18 cellular contexts compared by ENCODE assay signal in the genomic region with DNA sequence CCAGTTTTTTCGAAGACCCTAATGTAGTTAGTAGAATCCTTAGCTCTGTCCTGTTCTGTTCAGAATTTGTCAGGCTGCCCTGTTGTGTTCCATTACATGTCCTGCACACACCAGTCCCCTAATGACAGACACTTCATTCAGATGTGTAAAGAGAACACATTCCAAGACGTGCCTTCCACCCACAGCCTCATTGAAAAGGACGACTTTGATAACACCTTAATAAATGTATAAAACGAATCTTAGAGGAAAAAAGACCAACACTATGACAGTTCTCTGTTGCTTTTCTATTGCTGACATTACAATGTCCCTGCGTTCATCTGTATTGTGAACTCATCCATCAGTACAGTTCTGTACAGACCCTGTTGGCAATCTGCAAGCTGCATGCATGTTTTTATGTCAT. TPM values are rescaled to one million over a fixed set of nuclear protein-coding genes. Genes with fewer than 3 reads are reported as not detected.
DNase-seq lines count a peak whose midpoint lies in the region; ATAC-seq, FAIRE-seq and TF ChIP-seq lines count a peak whose summit lies in the region.
"Had no signal": no experiment of that assay in that cellular context is flagged by ENCODE, and none has a peak within 500 bp of the region (broad histone marks: within the 10 kb centered on the region; RNA-seq: fewer than 3 reads in every experiment).

No MANE protein-coding gene starts in this region.

- H2AK5ac ChIP-seq in H1 (ENCODE audit: low read depth, low read length) = no peak overlapping the region

- no peaks in the 10 kb centered on the region for H3F3A ChIP-seq in GM23338 (replicated peaks; ENCODE audit: low read depth)

- no peak overlapping the region for H2BK15ac ChIP-seq in H1 (ENCODE audit: low read length)

- no peak for TF ChIP-seq RAD21 in H1 (IDR thresholded peaks at IDR 0.05 in 1 of 2, conservative IDR thresholded peaks at IDR 0.05 in 1 of 2; ENCODE audit: low read depth in 2 of 2, low read length in 2 of 2)

- no peak overlapping the region for H3K9ac ChIP-seq in H1 (replicated peaks in 1 of 4; ENCODE audit: extremely low read depth in 1 of 4, low read depth in 3 of 4, low read length in 3 of 4)
- no peak overlapping the region for H3K9ac ChIP-seq in colonic mucosa (ENCODE audit: low read depth in 2 of 2, low read length in 2 of 2)

- FAIRE-seq in H1 (lab: Jason Lieb, UNC) = no peak
- FAIRE-seq: GM12878, HepG2 had no signal

- TF ChIP-seq CTCF in GM23338 (conservative IDR thresholded peaks at IDR 0.05; ENCODE audit: low read depth in 2 of 2) (no peak), H1 (IDR thresholded peaks at IDR 0.05; ENCODE audit: control extremely low read depth in 1 of 3, insufficient read depth in 1 of 3, low read depth in 1 of 3, low read length in 3 of 3) (no peak), colonic mucosa (IDR thresholded peaks at IDR 0.05) (no peak), thyroid gland (IDR thresholded peaks at IDR 0.05) (no peak)

- 0 out of 2 replicates have a peak overlapping the region, but pooled peaks have one; percentile 46 for H2BK12ac ChIP-seq in H1 (ENCODE audit: low read depth, low read length)

- H3K4me1 ChIP-seq in GM23338 (ENCODE audit: insufficient read depth) (peaks cover 33% of the 10 kb centered on the region), H1 (replicated peaks in 1 of 4; ENCODE audit: control insufficient read depth in 3 of 4, insufficient read depth in 4 of 4, low read length in 3 of 4) (peaks cover 2 to 16% (median 12%) of the 10 kb centered on the region in 4 experiments), colonic mucosa (no peaks in the 10 kb centered on the region), thyroid gland (peaks cover 0 to 5% of the 10 kb centered on the region in 2 donors)

- no peak overlapping the region for H2BK5ac ChIP-seq in H1 (ENCODE audit: low read depth, low read length)

- H3K79me2 ChIP-seq in GM23338 (replicated peaks; ENCODE audit: insufficient read depth) (no peaks in the 10 kb centered on the region), H1 (ENCODE audit: control insufficient read depth in 1 of 2, insufficient read depth in 2 of 2, low read length in 2 of 2) (no peaks in the 10 kb centered on the region)

- H2AFZ ChIP-seq in GM23338 (no peak overlapping the region), H1 (ENCODE audit: low read length) (no peak overlapping the region)
- H2AFZ ChIP-seq: PC-9 had no signal

- no peak overlapping the region for H2BK120ac ChIP-seq in H1 (replicated peaks; ENCODE audit: low read depth, low read length)

- ATAC-seq in GM23338 = no peak
- ATAC-seq in activated T-helper 17 cell treated with anti-CD3 and anti-CD28 coated beads, Interleukin-2, amount 50 U/mL, for 72 hours (replicated peaks) = no peak
- ATAC-seq: GM12878, HepG2 had no signal

- DNase-seq in GM23338 (ENCODE audit: low spot score) = no peak
- no peak for DNase-seq in H1 (ENCODE audit: low read depth in 1 of 2, low spot score in 2 of 2)
- peak; percentile 47 for DNase-seq in midbrain (lab: John Stamatoyannopoulos, UW)
- peak; percentile 82 for DNase-seq in superior temporal gyrus (ENCODE audit: extremely low spot score)
- DNase-seq in colonic mucosa = no peak
- no peak for DNase-seq in NCI-H2029 (lab: John Stamatoyannopoulos, UW)
- DNase-seq in thyroid gland = no peak
- DNase-seq: DND-41, GDM1, GOT3, KG1, NCI-H1436 treated with DMSO at 0.1 percent for 48 hours, NCI-H510A treated with DMSO at 0.1 percent for 48 hours, PC-9 had no signal

- H2BK20ac ChIP-seq in H1 (ENCODE audit: low read length) = no peak overlapping the region; the same call in 1 of the 2 replicates

- peaks cover 3% of the 10 kb centered on the region; the same call in 1 of the 2 replicates for H3K23me2 ChIP-seq in H1 (ENCODE audit: low read depth, low read length)

- H3K4ac ChIP-seq in H1 (replicated peaks; ENCODE audit: insufficient read length, low read depth, low read length) = no peak overlapping the region

- H3K4me3 ChIP-seq in GM23338 (no peak overlapping the region), H1 (ENCODE audit: extremely low read depth in 1 of 4, insufficient read depth in 2 of 4, low read depth in 3 of 4, low read length in 4 of 4) (no peak overlapping the region), colonic mucosa (no peak overlapping the region), thyroid gland (replicated peaks in 1 of 3) (no peak overlapping the region)
- H3K4me3 ChIP-seq: GM12878, PC-9 had no signal

- 77% methylated on average over 5 of the region's 5 CpGs; no CpG with 5 or more reads in 1 of the 2 experiments for WGBS in H1 (ENCODE audit: extremely low coverage in 1 of 2, insufficient coverage in 1 of 2, insufficient read length in 1 of 2, insufficient replicate concordance in 2 of 2, low coverage in 1 of 2, low lambda C conversion rate in 2 of 2, missing lambda C conversion rate in 1 of 2), 2 experiments
- 76 to 83% methylated on average over 5 of the region's 5 CpGs for WGBS in thyroid gland, 2 donors

- H3K18ac ChIP-seq in H1 (ENCODE audit: extremely low read depth, low read length) = no peak overlapping the region

- intact Hi-C loops in colonic mucosa (cut with DNase I) = loop anchor here (5.0 kb wide), 1 partner anchor 342 kb away; no protein-coding TSS in a partner anchor
- intact Hi-C loops in thyroid gland (cut with DNase I) = no loop called here

- H3K4me3 Mint-ChIP-seq in GM23338 = peak overlapping the region; percentile 75; the same call in 1 of the 3 replicates
- no peak overlapping the region for H3K4me3 Mint-ChIP-seq in activated T-helper 17 cell treated with anti-CD3 and anti-CD28 coated beads, Interleukin-2, amount 50 U/mL, for 72 hours

- no peak overlapping the region for H3K14ac ChIP-seq in H1 (ENCODE audit: insufficient read length)

- no peak overlapping the region for H4K8ac ChIP-seq in H1 (ENCODE audit: extremely low read depth, insufficient read depth, low read length)

- no peak overlapping the region for H3K27ac Mint-ChIP-seq in GM23338
- no peak overlapping the region for H3K27ac Mint-ChIP-seq in activated T-helper 17 cell treated with anti-CD3 and anti-CD28 coated beads, Interleukin-2, amount 50 U/mL, for 72 hours

- H3K9me3 ChIP-seq in H1 (ENCODE audit: insufficient read depth in 2 of 2, low read depth in 1 of 2, low read length in 1 of 2) (no peaks in the 10 kb centered on the region), colonic mucosa (no peaks in the 10 kb centered on the region), thyroid gland (no peaks in the 10 kb centered on the region)

- TF ChIP-seq EP300 in H1 (IDR thresholded peaks at IDR 0.05; ENCODE audit: borderline replicate concordance in 1 of 2, low read depth in 2 of 2, low read length in 2 of 2) = no peak

- no peaks in the 10 kb centered on the region for H3K9me3 Mint-ChIP-seq in GM23338
- no peaks in the 10 kb centered on the region for H3K9me3 Mint-ChIP-seq in activated T-helper 17 cell treated with anti-CD3 and anti-CD28 coated beads, Interleukin-2, amount 50 U/mL, for 72 hours

- H3K79me1 ChIP-seq in H1 (ENCODE audit: low read depth, low read length) = no peaks in the 10 kb centered on the region

- no peak overlapping the region for H3K23ac ChIP-seq in H1 (ENCODE audit: insufficient read length)

- no peak overlapping the region for H4K5ac ChIP-seq in H1 (ENCODE audit: insufficient read length, low read depth, low read length)

- no peaks in the 10 kb centered on the region for H3K9me2 ChIP-seq in GM23338 (ENCODE audit: insufficient read depth)

- H3K36me3 ChIP-seq in GM23338 (ENCODE audit: insufficient read depth) = no peaks in the 10 kb centered on the region
- no peaks in the 10 kb centered on the region for H3K36me3 ChIP-seq in H1 (ENCODE audit: control insufficient read depth in 2 of 4, insufficient read depth in 4 of 4, low read length in 3 of 4)
- H3K36me3 ChIP-seq in colonic mucosa = no peaks in the 10 kb centered on the region
- no peaks in the 10 kb centered on the region for H3K36me3 ChIP-seq in thyroid gland

- H3K4me2 ChIP-seq in GM23338 (peak overlapping the region; percentile 73; the same call in 1 of the 2 replicates), H1 (ENCODE audit: insufficient read depth in 1 of 2, low read depth in 2 of 2, low read length in 2 of 2) (peak overlapping the region in 1 of 2 experiments; percentile 97; a peak in 1 of 4 replicates)
- H3K4me2 ChIP-seq: PC-9 had no signal

- H3K36me3 Mint-ChIP-seq in GM23338 (ENCODE audit: low read depth) = no peaks in the 10 kb centered on the region
- no peaks in the 10 kb centered on the region for H3K36me3 Mint-ChIP-seq in activated T-helper 17 cell treated with anti-CD3 and anti-CD28 coated beads, Interleukin-2, amount 50 U/mL, for 72 hours (ENCODE audit: low read depth)

- H3K27me3 ChIP-seq in GM23338 (ENCODE audit: insufficient read depth) (peaks cover 36% of the 10 kb centered on the region), H1 (replicated peaks in 1 of 4; ENCODE audit: control insufficient read depth in 3 of 4, extremely low read depth in 1 of 4, insufficient read depth in 3 of 4, low read length in 3 of 4) (peaks cover 0 to 21% (median 18%) of the 10 kb centered on the region in 4 experiments; a peak in 6 of 7 replicates), colonic mucosa (peaks cover 14% of the 10 kb centered on the region), thyroid gland (peaks cover 3% of the 10 kb centered on the region)

- POLR2A ChIA-PET in H1 (lab: Charles Lee; ENCODE audit: partially characterized antibody) = no interaction called here

- H4K91ac ChIP-seq in H1 (replicated peaks; ENCODE audit: insufficient read length, low read length) = no peak overlapping the region

- H3K27me3 Mint-ChIP-seq in GM23338 (ENCODE audit: insufficient read depth, low read depth, poor library complexity) = peaks cover 21% of the 10 kb centered on the region
- H3K27me3 Mint-ChIP-seq in activated T-helper 17 cell treated with anti-CD3 and anti-CD28 coated beads, Interleukin-2, amount 50 U/mL, for 72 hours = peaks cover 31% of the 10 kb centered on the region

- H4K20me1 ChIP-seq in GM23338 (replicated peaks; ENCODE audit: insufficient read depth) (no peaks in the 10 kb centered on the region), H1 (replicated peaks in 1 of 2; ENCODE audit: control insufficient read depth in 1 of 2, insufficient read depth in 2 of 2, low read length in 2 of 2) (no peaks in the 10 kb centered on the region)

- H3K27ac ChIP-seq in GM23338 (ENCODE audit: low read depth) (no peak overlapping the region), H1 (ENCODE audit: low read depth, low read length) (no peak overlapping the region), colonic mucosa (no peak overlapping the region), thyroid gland (no peak overlapping the region)
- H3K27ac ChIP-seq: PC-9 had no signal

- TF ChIP-seq POLR2A in H1 (IDR thresholded peaks at IDR 0.05; ENCODE audit: control extremely low read depth in 1 of 2, low read depth in 2 of 2, low read length in 2 of 2) = no peak
- no peak for TF ChIP-seq POLR2A in thyroid gland (IDR thresholded peaks at IDR 0.05)

- peaks cover 46% of the 10 kb centered on the region for H3K4me1 Mint-ChIP-seq in GM23338
- H3K4me1 Mint-ChIP-seq in activated T-helper 17 cell treated with anti-CD3 and anti-CD28 coated beads, Interleukin-2, amount 50 U/mL, for 72 hours = no peaks in the 10 kb centered on the region

- CTCF ChIA-PET in H1 (lab: Charles Lee; ENCODE audit: partially characterized antibody) = interaction anchor here (1.0 to 5.6 kb wide), 6 partner anchors 13 to 1349 kb away, joined by 3 to 33 read pairs (median 4); no protein-coding TSS in a partner anchor

- H3K56ac ChIP-seq in H1 (replicated peaks; ENCODE audit: insufficient read length, low read depth, low read length) = no peak overlapping the region

RNA-seq across cellular contexts. Expression of a gene that starts 3.5 kb away (rescaled TPM):
- total RNA-seq in GM23338 (2014; rRNA removed; shearing (Covaris generic)) = 0.21 and 1.0 TPM in 2 replicates
- polyA plus RNA-seq in GM23338 (2016; fragmentation: Nextera tagmentation; extraction: Ambion mirVana) = 0.23 and 0.37 TPM in 2 replicates
- total RNA-seq in H1 (2021; fragmentation: NEBNext Ultra II Directional; extraction: Animal tissue kit (Norgen Biotek cat#: 25700)) = 0.44 and 0.48 TPM in 2 replicates
- 0.19 and 0.33 TPM in 2 replicates for polyA plus RNA-seq in H1 (2011; rRNA removed)
- polyA plus RNA-seq in H1 (2011; cell fraction: cytosol; rRNA removed) = 0.19 TPM
- polyA plus RNA-seq in H1 (2011; cell fraction: nucleus; rRNA removed) = 0.36 TPM
- polyA plus RNA-seq in H1 (2012, experiment 1 of 2) = 0.36 to 0.62 TPM (median 0.60 TPM) in 4 replicates
- 0.09 TPM for polyA plus RNA-seq in H1 (2012, experiment 2 of 2)
- polyA plus RNA-seq in H1 (2013, experiment 1 of 2) = 0.99 TPM
- 0.88 TPM for polyA plus RNA-seq in H1 (2013, experiment 2 of 2)
- polyA minus RNA-seq in H1 (2011; rRNA and poly(A)+ RNA removed) = 0.73 and 1.3 TPM in 2 replicates
- polyA minus RNA-seq in H1 (2011; cell fraction: cytosol; rRNA and poly(A)+ RNA removed) = 0.29 TPM
- 1.6 TPM for polyA minus RNA-seq in H1 (2011; cell fraction: nucleus; rRNA and poly(A)+ RNA removed)
- under 1 TPM in 1 of 2 donors, not detected in 1; 0.17 TPM for total RNA-seq in activated T-helper 17 cell treated with anti-CD3 and anti-CD28 coated beads, Interleukin-2, amount 50 U/mL, for 72 hours
- total RNA-seq in colonic mucosa = not detected
- not detected for total RNA-seq in thyroid gland
- total RNA-seq: A172, GM12878, HepG2, PC-9 had no signal
- polyA plus RNA-seq: GM12878, HepG2 had no signal

Comparison
In these comparisons a context has a peak if more than half of its experiments do, and no peak if none do; other contexts are left out.
1. DNase-seq: peak in midbrain (single experiment) and superior temporal gyrus (single experiment); none in GM23338 (single experiment), H1 (0 of 2), colonic mucosa (single experiment), NCI-H2029 (single experiment) and thyroid gland (0 of 2).